In the genomic region with DNA sequence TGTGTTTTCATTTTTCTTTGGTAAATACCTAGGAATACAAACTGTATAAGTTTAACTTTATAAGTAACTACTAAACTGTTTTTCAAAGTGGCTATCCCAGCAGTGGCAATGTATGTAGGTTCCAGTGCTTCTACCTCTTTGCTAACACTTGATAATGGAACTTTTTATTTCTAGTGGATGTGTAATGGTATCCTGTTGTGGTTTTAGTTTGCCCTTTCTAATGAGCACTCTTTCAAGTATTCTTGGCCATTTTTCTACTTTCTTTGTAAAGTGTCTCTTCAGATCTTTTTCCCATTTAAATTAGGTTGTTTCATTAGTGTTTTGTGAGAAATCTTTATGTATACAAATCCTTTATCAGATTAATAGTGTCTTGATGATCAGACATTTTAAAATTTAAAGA, we compare ENCODE assay signal across 1 cellular context.
TF ChIP-seq lines count a peak whose summit lies in the region.

No MANE protein-coding gene starts in this region.

TF ChIP-seq in K562, 482 proteins besides CTCF, POLR2A, EP300 and RAD21:
- TF ChIP-seq KHSRP (IDR thresholded peaks at IDR 0.05) (no peak), CSDE1 (IDR thresholded peaks at IDR 0.05) (no peak), ZNF175 (CRISPR knock-in tag; IDR thresholded peaks at IDR 0.05; ENCODE audit: low read depth) (no peak), ZKSCAN1 (IDR thresholded peaks at IDR 0.05; ENCODE audit: low read depth, low read length) (no peak), FOXP1 (CRISPR knock-in tag; IDR thresholded peaks at IDR 0.05) (no peak), ZNF766 (CRISPR knock-in tag; conservative IDR thresholded peaks at IDR 0.05) (no peak), HINFP (tag; conservative IDR thresholded peaks at IDR 0.05; ENCODE audit: low read depth) (no peak), CC2D1A (IDR thresholded peaks at IDR 0.05) (no peak), ZNF696 (CRISPR knock-in tag; conservative IDR thresholded peaks at IDR 0.05) (no peak), POLR3G (IDR thresholded peaks at IDR 0.05; ENCODE audit: extremely low read depth, insufficient read length, insufficient replicate concordance) (no peak)
- TF ChIP-seq, protein P1, sequence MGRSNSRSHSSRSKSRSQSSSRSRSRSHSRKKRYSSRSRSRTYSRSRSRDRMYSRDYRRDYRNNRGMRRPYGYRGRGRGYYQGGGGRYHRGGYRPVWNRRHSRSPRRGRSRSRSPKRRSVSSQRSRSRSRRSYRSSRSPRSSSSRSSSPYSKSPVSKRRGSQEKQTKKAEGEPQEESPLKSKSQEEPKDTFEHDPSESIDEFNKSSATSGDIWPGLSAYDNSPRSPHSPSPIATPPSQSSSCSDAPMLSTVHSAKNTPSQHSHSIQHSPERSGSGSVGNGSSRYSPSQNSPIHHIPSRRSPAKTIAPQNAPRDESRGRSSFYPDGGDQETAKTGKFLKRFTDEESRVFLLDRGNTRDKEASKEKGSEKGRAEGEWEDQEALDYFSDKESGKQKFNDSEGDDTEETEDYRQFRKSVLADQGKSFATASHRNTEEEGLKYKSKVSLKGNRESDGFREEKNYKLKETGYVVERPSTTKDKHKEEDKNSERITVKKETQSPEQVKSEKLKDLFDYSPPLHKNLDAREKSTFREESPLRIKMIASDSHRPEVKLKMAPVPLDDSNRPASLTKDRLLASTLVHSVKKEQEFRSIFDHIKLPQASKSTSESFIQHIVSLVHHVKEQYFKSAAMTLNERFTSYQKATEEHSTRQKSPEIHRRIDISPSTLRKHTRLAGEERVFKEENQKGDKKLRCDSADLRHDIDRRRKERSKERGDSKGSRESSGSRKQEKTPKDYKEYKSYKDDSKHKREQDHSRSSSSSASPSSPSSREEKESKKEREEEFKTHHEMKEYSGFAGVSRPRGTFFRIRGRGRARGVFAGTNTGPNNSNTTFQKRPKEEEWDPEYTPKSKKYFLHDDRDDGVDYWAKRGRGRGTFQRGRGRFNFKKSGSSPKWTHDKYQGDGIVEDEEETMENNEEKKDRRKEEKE (IDR thresholded peaks at IDR 0.05; ENCODE audit: borderline replicate concordance in 1 of 2, control insufficient read depth in 1 of 2, low read depth in 2 of 2, low read length in 1 of 2), result no peak
